In the genomic region with DNA sequence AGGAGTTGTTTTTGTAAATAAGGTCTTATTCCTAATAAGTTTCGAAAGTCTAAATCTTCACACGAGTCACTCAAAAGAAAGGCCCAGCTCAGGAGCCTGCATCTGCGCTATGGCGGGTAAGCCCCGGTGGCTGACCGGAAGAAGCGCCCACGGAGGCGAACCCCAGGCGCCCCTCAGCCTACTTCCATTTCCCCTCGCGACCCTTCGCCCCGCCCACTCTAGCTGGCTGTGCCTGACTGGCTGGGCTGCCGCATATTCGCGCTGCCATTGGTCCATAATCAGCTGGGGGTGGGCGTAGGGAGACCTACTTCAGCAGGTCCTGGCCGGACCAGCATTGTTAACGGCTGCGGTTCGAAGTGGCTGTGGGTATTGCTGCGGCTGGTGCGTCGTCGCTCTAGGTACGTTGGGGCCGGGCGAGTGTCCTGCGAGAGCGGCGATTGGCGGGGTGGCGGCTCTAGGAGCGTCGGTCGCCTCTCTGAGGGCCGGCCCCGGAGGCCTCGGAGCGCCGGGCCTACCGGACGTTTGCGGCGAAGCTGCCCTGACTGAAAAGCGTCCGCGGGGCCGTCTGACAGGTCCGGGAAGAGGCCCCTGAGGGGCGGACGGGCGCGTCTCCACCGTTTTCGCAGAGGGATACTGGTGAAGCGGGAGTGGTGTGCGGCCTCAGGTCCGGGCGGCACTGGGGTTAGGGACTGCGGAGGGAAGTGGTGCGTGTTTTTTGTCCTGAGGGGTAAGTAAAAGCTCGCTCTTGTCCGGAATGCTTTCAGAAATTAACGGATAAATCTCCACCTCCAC, we compare ENCODE assay signal across 1 cellular context.
TF ChIP-seq lines count a peak whose summit lies in the region.

A gene with protein sequence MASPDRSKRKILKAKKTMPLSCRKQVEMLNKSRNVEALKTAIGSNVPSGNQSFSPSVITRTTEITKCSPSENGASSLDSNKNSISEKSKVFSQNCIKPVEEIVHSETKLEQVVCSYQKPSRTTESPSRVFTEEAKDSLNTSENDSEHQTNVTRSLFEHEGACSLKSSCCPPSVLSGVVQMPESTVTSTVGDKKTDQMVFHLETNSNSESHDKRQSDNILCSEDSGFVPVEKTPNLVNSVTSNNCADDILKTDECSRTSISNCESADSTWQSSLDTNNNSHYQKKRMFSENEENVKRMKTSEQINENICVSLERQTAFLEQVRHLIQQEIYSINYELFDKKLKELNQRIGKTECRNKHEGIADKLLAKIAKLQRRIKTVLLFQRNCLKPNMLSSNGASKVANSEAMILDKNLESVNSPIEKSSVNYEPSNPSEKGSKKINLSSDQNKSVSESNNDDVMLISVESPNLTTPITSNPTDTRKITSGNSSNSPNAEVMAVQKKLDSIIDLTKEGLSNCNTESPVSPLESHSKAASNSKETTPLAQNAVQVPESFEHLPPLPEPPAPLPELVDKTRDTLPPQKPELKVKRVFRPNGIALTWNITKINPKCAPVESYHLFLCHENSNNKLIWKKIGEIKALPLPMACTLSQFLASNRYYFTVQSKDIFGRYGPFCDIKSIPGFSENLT (plus strand): TSS at position 337 of the 792 bp plus-strand sequence. CDS start 44,560 bp downstream, outside the sequence.

TF ChIP-seq in K562, 482 proteins besides CTCF, POLR2A, EP300 and RAD21 (continued from another document and continues in another):
- TF ChIP-seq MTA2 (IDR thresholded peaks at IDR 0.05; ENCODE audit: low read depth) = no peak
- TF ChIP-seq NR4A1 (CRISPR knock-in tag; IDR thresholded peaks at IDR 0.05) = no peak
- TF ChIP-seq NR4A1 (tag; IDR thresholded peaks at IDR 0.05) = 0 out of 2 replicates have a peak, but pooled peaks have one; percentile 44
- TF ChIP-seq MED1 (CRISPR knock-in tag; IDR thresholded peaks at IDR 0.05; ENCODE audit: borderline replicate concordance) = no peak
- TF ChIP-seq, protein P1, sequence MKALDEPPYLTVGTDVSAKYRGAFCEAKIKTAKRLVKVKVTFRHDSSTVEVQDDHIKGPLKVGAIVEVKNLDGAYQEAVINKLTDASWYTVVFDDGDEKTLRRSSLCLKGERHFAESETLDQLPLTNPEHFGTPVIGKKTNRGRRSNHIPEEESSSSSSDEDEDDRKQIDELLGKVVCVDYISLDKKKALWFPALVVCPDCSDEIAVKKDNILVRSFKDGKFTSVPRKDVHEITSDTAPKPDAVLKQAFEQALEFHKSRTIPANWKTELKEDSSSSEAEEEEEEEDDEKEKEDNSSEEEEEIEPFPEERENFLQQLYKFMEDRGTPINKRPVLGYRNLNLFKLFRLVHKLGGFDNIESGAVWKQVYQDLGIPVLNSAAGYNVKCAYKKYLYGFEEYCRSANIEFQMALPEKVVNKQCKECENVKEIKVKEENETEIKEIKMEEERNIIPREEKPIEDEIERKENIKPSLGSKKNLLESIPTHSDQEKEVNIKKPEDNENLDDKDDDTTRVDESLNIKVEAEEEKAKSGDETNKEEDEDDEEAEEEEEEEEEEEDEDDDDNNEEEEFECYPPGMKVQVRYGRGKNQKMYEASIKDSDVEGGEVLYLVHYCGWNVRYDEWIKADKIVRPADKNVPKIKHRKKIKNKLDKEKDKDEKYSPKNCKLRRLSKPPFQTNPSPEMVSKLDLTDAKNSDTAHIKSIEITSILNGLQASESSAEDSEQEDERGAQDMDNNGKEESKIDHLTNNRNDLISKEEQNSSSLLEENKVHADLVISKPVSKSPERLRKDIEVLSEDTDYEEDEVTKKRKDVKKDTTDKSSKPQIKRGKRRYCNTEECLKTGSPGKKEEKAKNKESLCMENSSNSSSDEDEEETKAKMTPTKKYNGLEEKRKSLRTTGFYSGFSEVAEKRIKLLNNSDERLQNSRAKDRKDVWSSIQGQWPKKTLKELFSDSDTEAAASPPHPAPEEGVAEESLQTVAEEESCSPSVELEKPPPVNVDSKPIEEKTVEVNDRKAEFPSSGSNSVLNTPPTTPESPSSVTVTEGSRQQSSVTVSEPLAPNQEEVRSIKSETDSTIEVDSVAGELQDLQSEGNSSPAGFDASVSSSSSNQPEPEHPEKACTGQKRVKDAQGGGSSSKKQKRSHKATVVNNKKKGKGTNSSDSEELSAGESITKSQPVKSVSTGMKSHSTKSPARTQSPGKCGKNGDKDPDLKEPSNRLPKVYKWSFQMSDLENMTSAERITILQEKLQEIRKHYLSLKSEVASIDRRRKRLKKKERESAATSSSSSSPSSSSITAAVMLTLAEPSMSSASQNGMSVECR (CRISPR knock-in tag; IDR thresholded peaks at IDR 0.05) = peak; percentile 27; the same call in 1 of the 2 replicates
- no peak for TF ChIP-seq ZFP30 (CRISPR knock-in tag; IDR thresholded peaks at IDR 0.05; ENCODE audit: borderline replicate concordance)
- no peak for TF ChIP-seq ZNF586 (CRISPR knock-in tag; conservative IDR thresholded peaks at IDR 0.05)
- peak; percentile 46 for TF ChIP-seq PHF20 (IDR thresholded peaks at IDR 0.05; ENCODE audit: partially characterized antibody)
- TF ChIP-seq MYNN (IDR thresholded peaks at IDR 0.05) = no peak
- no peak for TF ChIP-seq MYNN (CRISPR knock-in tag; IDR thresholded peaks at IDR 0.05)
- no peak for TF ChIP-seq TCF7 (IDR thresholded peaks at IDR 0.05; ENCODE audit: borderline replicate concordance)
- TF ChIP-seq, protein P2, sequence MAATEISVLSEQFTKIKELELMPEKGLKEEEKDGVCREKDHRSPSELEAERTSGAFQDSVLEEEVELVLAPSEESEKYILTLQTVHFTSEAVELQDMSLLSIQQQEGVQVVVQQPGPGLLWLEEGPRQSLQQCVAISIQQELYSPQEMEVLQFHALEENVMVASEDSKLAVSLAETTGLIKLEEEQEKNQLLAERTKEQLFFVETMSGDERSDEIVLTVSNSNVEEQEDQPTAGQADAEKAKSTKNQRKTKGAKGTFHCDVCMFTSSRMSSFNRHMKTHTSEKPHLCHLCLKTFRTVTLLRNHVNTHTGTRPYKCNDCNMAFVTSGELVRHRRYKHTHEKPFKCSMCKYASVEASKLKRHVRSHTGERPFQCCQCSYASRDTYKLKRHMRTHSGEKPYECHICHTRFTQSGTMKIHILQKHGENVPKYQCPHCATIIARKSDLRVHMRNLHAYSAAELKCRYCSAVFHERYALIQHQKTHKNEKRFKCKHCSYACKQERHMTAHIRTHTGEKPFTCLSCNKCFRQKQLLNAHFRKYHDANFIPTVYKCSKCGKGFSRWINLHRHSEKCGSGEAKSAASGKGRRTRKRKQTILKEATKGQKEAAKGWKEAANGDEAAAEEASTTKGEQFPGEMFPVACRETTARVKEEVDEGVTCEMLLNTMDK (IDR thresholded peaks at IDR 0.05; ENCODE audit: borderline replicate concordance, insufficient read depth, low read depth, low read length, poor library complexity, severe bottlenecking) = no peak
- no peak for TF ChIP-seq ZNF165 (CRISPR knock-in tag; IDR thresholded peaks at IDR 0.05; ENCODE audit: borderline replicate concordance)
- no peak for TF ChIP-seq ZNF41 (CRISPR knock-in tag; conservative IDR thresholded peaks at IDR 0.05)
- TF ChIP-seq, protein P3, sequence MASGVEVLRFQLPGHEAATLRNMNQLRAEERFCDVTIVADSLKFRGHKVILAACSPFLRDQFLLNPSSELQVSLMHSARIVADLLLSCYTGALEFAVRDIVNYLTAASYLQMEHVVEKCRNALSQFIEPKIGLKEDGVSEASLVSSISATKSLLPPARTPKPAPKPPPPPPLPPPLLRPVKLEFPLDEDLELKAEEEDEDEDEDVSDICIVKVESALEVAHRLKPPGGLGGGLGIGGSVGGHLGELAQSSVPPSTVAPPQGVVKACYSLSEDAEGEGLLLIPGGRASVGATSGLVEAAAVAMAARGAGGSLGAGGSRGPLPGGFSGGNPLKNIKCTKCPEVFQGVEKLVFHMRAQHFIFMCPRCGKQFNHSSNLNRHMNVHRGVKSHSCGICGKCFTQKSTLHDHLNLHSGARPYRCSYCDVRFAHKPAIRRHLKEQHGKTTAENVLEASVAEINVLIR (CRISPR knock-in tag; IDR thresholded peaks at IDR 0.05) = no peak
- TF ChIP-seq PPARD (CRISPR knock-in tag; IDR thresholded peaks at IDR 0.05) = no peak
- TF ChIP-seq PHTF2 (CRISPR knock-in tag; IDR thresholded peaks at IDR 0.05) = peak; percentile 76; the same call in 1 of the 2 replicates
- 0 out of 2 replicates have a peak, but pooled peaks have one; percentile 34 for TF ChIP-seq ZNF589 (CRISPR knock-in tag; IDR thresholded peaks at IDR 0.05; ENCODE audit: low read depth)
- TF ChIP-seq, protein P4, sequence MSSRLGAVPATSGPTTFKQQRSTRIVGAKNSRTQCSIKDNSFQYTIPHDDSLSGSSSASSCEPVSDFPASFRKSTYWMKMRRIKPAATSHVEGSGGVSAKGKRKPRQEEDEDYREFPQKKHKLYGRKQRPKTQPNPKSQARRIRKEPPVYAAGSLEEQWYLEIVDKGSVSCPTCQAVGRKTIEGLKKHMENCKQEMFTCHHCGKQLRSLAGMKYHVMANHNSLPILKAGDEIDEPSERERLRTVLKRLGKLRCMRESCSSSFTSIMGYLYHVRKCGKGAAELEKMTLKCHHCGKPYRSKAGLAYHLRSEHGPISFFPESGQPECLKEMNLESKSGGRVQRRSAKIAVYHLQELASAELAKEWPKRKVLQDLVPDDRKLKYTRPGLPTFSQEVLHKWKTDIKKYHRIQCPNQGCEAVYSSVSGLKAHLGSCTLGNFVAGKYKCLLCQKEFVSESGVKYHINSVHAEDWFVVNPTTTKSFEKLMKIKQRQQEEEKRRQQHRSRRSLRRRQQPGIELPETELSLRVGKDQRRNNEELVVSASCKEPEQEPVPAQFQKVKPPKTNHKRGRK (tag; IDR thresholded peaks at IDR 0.05) = peak; percentile 46; the same call in 1 of the 2 replicates
- TF ChIP-seq GABPA (tag; conservative IDR thresholded peaks at IDR 0.05; ENCODE audit: low read depth) = peak; percentile 71
- no peak for TF ChIP-seq NFRKB (IDR thresholded peaks at IDR 0.05; ENCODE audit: low read depth)
- TF ChIP-seq, protein P5, sequence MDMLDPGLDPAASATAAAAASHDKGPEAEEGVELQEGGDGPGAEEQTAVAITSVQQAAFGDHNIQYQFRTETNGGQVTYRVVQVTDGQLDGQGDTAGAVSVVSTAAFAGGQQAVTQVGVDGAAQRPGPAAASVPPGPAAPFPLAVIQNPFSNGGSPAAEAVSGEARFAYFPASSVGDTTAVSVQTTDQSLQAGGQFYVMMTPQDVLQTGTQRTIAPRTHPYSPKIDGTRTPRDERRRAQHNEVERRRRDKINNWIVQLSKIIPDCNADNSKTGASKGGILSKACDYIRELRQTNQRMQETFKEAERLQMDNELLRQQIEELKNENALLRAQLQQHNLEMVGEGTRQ (CRISPR knock-in tag; IDR thresholded peaks at IDR 0.05) = no peak
- TF ChIP-seq HNRNPL (IDR thresholded peaks at IDR 0.05; ENCODE audit: low read depth, low read length) = no peak
- TF ChIP-seq PCBP1 (IDR thresholded peaks at IDR 0.05; ENCODE audit: low read depth, low read length, poor library complexity, severe bottlenecking) = no peak
- TF ChIP-seq, protein P6, sequence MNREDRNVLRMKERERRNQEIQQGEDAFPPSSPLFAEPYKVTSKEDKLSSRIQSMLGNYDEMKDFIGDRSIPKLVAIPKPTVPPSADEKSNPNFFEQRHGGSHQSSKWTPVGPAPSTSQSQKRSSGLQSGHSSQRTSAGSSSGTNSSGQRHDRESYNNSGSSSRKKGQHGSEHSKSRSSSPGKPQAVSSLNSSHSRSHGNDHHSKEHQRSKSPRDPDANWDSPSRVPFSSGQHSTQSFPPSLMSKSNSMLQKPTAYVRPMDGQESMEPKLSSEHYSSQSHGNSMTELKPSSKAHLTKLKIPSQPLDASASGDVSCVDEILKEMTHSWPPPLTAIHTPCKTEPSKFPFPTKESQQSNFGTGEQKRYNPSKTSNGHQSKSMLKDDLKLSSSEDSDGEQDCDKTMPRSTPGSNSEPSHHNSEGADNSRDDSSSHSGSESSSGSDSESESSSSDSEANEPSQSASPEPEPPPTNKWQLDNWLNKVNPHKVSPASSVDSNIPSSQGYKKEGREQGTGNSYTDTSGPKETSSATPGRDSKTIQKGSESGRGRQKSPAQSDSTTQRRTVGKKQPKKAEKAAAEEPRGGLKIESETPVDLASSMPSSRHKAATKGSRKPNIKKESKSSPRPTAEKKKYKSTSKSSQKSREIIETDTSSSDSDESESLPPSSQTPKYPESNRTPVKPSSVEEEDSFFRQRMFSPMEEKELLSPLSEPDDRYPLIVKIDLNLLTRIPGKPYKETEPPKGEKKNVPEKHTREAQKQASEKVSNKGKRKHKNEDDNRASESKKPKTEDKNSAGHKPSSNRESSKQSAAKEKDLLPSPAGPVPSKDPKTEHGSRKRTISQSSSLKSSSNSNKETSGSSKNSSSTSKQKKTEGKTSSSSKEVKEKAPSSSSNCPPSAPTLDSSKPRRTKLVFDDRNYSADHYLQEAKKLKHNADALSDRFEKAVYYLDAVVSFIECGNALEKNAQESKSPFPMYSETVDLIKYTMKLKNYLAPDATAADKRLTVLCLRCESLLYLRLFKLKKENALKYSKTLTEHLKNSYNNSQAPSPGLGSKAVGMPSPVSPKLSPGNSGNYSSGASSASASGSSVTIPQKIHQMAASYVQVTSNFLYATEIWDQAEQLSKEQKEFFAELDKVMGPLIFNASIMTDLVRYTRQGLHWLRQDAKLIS (CRISPR knock-in tag; IDR thresholded peaks at IDR 0.05) = peak; percentile 89
- peak; percentile 63 for TF ChIP-seq ZFP36 (IDR thresholded peaks at IDR 0.05; ENCODE audit: low read depth, low read length, partially characterized antibody)
- TF ChIP-seq NFYB (IDR thresholded peaks at IDR 0.05; ENCODE audit: extremely low read depth, insufficient read length) = peak; percentile 60
- TF ChIP-seq ATF7 (IDR thresholded peaks at IDR 0.05) = peak; percentile 67; the same call in 1 of the 2 replicates
- no peak for TF ChIP-seq TCF7L2 (IDR thresholded peaks at IDR 0.05; ENCODE audit: low read depth, low read length)
- TF ChIP-seq BHLHE40 (IDR thresholded peaks at IDR 0.05; ENCODE audit: low read length) = no peak
- TF ChIP-seq L3MBTL2 (IDR thresholded peaks at IDR 0.05) = peak; percentile 84
- TF ChIP-seq IRF2 (CRISPR knock-in tag; IDR thresholded peaks at IDR 0.05) = no peak
- TF ChIP-seq KAT2B (IDR thresholded peaks at IDR 0.05; ENCODE audit: low read depth, low read length) = no peak
- TF ChIP-seq ZNF77 (CRISPR knock-in tag; IDR thresholded peaks at IDR 0.05) = no peak
- no peak for TF ChIP-seq COPS2 (conservative IDR thresholded peaks at IDR 0.05)
- no peak for TF ChIP-seq ETS2 (tag; IDR thresholded peaks at IDR 0.05; ENCODE audit: borderline replicate concordance, poor library complexity, severe bottlenecking)
- TF ChIP-seq CCAR2 (IDR thresholded peaks at IDR 0.05; ENCODE audit: low read depth, low read length) = no peak
- TF ChIP-seq, protein P7, sequence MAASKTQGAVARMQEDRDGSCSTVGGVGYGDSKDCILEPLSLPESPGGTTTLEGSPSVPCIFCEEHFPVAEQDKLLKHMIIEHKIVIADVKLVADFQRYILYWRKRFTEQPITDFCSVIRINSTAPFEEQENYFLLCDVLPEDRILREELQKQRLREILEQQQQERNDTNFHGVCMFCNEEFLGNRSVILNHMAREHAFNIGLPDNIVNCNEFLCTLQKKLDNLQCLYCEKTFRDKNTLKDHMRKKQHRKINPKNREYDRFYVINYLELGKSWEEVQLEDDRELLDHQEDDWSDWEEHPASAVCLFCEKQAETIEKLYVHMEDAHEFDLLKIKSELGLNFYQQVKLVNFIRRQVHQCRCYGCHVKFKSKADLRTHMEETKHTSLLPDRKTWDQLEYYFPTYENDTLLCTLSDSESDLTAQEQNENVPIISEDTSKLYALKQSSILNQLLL (CRISPR knock-in tag; IDR thresholded peaks at IDR 0.05; ENCODE audit: borderline replicate concordance) = no peak
- peak; percentile 95 for TF ChIP-seq POLR2H (tag; IDR thresholded peaks at IDR 0.05; ENCODE audit: low read depth)
- no peak for TF ChIP-seq NR2C1 (IDR thresholded peaks at IDR 0.05)
- TF ChIP-seq NR2C1 (tag; IDR thresholded peaks at IDR 0.05) = no peak
- no peak for TF ChIP-seq ZNF253 (CRISPR knock-in tag; conservative IDR thresholded peaks at IDR 0.05)
- TF ChIP-seq CBX2 (IDR thresholded peaks at IDR 0.05; ENCODE audit: insufficient read depth, low read length, poor library complexity, severe bottlenecking) = no peak
- no peak for TF ChIP-seq OTX1 (CRISPR knock-in tag; IDR thresholded peaks at IDR 0.05)
- no peak for TF ChIP-seq MEF2A (IDR thresholded peaks at IDR 0.05; ENCODE audit: control insufficient read depth, low read depth, low read length)
- TF ChIP-seq XRCC5 (IDR thresholded peaks at IDR 0.05; ENCODE audit: low read depth, low read length) = peak; percentile 72
- no peak for TF ChIP-seq NFATC3 (IDR thresholded peaks at IDR 0.05)
